31 cellular contexts compared by ENCODE assay signal in the genomic region with DNA sequence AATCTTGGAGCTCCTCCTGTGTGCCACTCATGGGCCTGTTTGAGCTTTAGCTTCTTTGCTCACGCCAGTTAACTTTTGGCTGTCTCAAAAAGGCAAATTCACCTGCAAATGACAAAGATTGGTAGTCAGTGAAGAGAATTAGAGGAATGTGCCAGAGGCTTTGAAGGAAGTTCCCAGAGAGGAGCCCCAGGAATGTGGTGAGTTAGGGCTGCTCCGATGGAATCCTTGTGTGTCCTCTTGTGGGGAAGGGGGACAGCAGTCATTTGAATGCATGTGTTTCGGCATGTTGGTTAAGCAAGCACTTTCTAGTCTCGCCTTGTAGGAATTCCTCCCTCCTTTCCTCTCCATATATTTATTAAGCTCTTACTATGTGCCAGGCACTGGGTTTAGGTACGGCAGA.
"Had no signal": no experiment of that assay in that cellular context is flagged by ENCODE, and none has a peak within 500 bp of the region (broad histone marks: within the 10 kb centered on the region; RNA-seq: fewer than 3 reads in every experiment).

No MANE protein-coding gene starts in this region.

- DNase-seq: activated B cell treated with CpG ODN at 0.5 μM for 24 hours; activated CD4-positive, alpha-beta T cell treated with anti-CD3 and anti-CD28 coated beads for 48 hours; activated CD4-positive, alpha-beta T cell treated with anti-CD3 and anti-CD28 coated beads, Interleukin-2, amount 50 U/mL, for 1 hour; activated CD4-positive, alpha-beta T cell treated with anti-CD3 and anti-CD28 coated beads, Interleukin-2, amount 50 U/mL, for 48 hours; activated CD8-positive, alpha-beta memory T cell treated with anti-CD3 and anti-CD28 coated beads for 24 hours; activated CD8-positive, alpha-beta T cell treated with anti-CD3 and anti-CD28 coated beads for 36 hours; activated effector memory CD4-positive, alpha-beta T cell treated with anti-CD3 and anti-CD28 coated beads, Interleukin-2, amount 50 U/mL, for 16 hours; activated naive CD4-positive, alpha-beta T cell treated with anti-CD3 and anti-CD28 coated beads, Interleukin-2, amount 10 ng/mL, durations not matched to agents 7 days and 5 days; activated naive CD8-positive, alpha-beta T cell treated with anti-CD3 and anti-CD28 coated beads, Interleukin-2, amount 10 ng/mL, durations not matched to agents 7 days and 5 days; activated T-cell treated with anti-CD3 and anti-CD28 coated beads, Interleukin-2, amount 50 U/mL, for 1 hour; activated T-cell treated with anti-CD3 and anti-CD28 coated beads, Interleukin-2, amount 50 U/mL, for 48 hours; brain microvascular endothelial cell; cortex of kidney; dermis blood vessel endothelial cell; effector CD4-positive, alpha-beta T cell; effector memory CD8-positive, alpha-beta T cell; erythroblast; foreskin melanocyte; T-helper 1 cell; T-helper 17 cell; T1000; WERI-Rb-1 had no signal

- H3K36me3 Mint-ChIP-seq: activated naive CD4-positive, alpha-beta T cell treated with anti-CD3 and anti-CD28 coated beads, Interleukin-2, amount 50 U/mL, for 72 hours had no signal

- H3K4me1 ChIP-seq: ascending aorta, esophagus muscularis mucosa, gastroesophageal sphincter had no signal

- H3K27ac ChIP-seq: ascending aorta, brain microvascular endothelial cell, esophagus muscularis mucosa, gastroesophageal sphincter, WERI-Rb-1 had no signal

- H3K27ac Mint-ChIP-seq: activated B cell treated with CpG ODN at 0.5 μM for 24 hours; activated CD8-positive, alpha-beta T cell treated with anti-CD3 and anti-CD28 coated beads for 36 hours; activated naive CD4-positive, alpha-beta T cell treated with anti-CD3 and anti-CD28 coated beads, Interleukin-2, amount 10 ng/mL, durations not matched to agents 7 days and 5 days; activated naive CD4-positive, alpha-beta T cell treated with anti-CD3 and anti-CD28 coated beads, Interleukin-2, amount 50 U/mL, for 72 hours; activated naive CD8-positive, alpha-beta T cell treated with anti-CD3 and anti-CD28 coated beads, Interleukin-2, amount 10 ng/mL, durations not matched to agents 7 days and 5 days; activated T-helper 1 cell treated with anti-CD3 and anti-CD28 coated beads, Interleukin-12 subunit alpha, Interleukin-12 subunit beta, Interleukin-2, Interleukin-4 antibody, amounts not matched to agents 30 ng/mL and 10 ng/mL and 1 ng/mL, durations not matched to agents 14 hours and 24 hours and 36 hours; activated T-helper 2 cell treated with anti-CD3 and anti-CD28 coated beads, Interferon-gamma antibody, Interleukin-2, Interleukin-4, amounts not matched to agents 10 μg/mL and 5 μg/mL and 100 μg/mL, durations not matched to agents 14 hours and 24 hours and 36 hours; effector memory CD8-positive, alpha-beta T cell; T-helper 17 cell; T-helper 2 cell treated with Interferon-gamma antibody and Interleukin-4, amounts not matched to agents 5 μg/mL and 100 μg/mL, for 36 hours had no signal

- H3K27me3 ChIP-seq: ascending aorta, brain microvascular endothelial cell, esophagus muscularis mucosa, gastroesophageal sphincter had no signal

- ATAC-seq: activated CD4-positive, CD25-positive, alpha-beta regulatory T cell treated with anti-CD3 and anti-CD28 coated beads, Interleukin-2, amount 50 U/mL, for 24 hours; activated CD8-positive, alpha-beta T cell treated with anti-CD3 and anti-CD28 coated beads for 36 hours; activated naive CD4-positive, alpha-beta T cell treated with anti-CD3 and anti-CD28 coated beads, Interleukin-2, amount 50 U/mL, for 72 hours; effector memory CD8-positive, alpha-beta T cell; gastroesophageal sphincter; T-helper 17 cell had no signal

- H3K27me3 Mint-ChIP-seq: activated B cell treated with CpG ODN at 0.5 μM for 24 hours; activated CD8-positive, alpha-beta T cell treated with anti-CD3 and anti-CD28 coated beads for 36 hours; activated naive CD4-positive, alpha-beta T cell treated with anti-CD3 and anti-CD28 coated beads, Interleukin-2, amount 10 ng/mL, durations not matched to agents 7 days and 5 days; activated naive CD8-positive, alpha-beta T cell treated with anti-CD3 and anti-CD28 coated beads, Interleukin-2, amount 10 ng/mL, durations not matched to agents 7 days and 5 days; central memory CD8-positive, alpha-beta T cell; effector memory CD8-positive, alpha-beta T cell; T-helper 17 cell had no signal

- H3K4me3 ChIP-seq: ascending aorta, esophagus muscularis mucosa, gastroesophageal sphincter had no signal

- H3K4me3 Mint-ChIP-seq: activated B cell treated with CpG ODN at 0.5 μM for 24 hours; activated CD8-positive, alpha-beta T cell treated with anti-CD3 and anti-CD28 coated beads for 36 hours; activated naive CD4-positive, alpha-beta T cell treated with anti-CD3 and anti-CD28 coated beads, Interleukin-2, amount 10 ng/mL, durations not matched to agents 7 days and 5 days; activated naive CD8-positive, alpha-beta T cell treated with anti-CD3 and anti-CD28 coated beads, Interleukin-2, amount 10 ng/mL, durations not matched to agents 7 days and 5 days; activated T-helper 1 cell treated with anti-CD3 and anti-CD28 coated beads, Interleukin-12 subunit alpha, Interleukin-12 subunit beta, Interleukin-2, Interleukin-4 antibody, amounts not matched to agents 30 ng/mL and 10 ng/mL and 1 ng/mL, durations not matched to agents 14 hours and 24 hours and 36 hours; central memory CD8-positive, alpha-beta T cell; effector memory CD8-positive, alpha-beta T cell; T-helper 17 cell; T-helper 2 cell treated with Interferon-gamma antibody and Interleukin-4, amounts not matched to agents 5 μg/mL and 100 μg/mL, for 36 hours had no signal

- H3K4me1 Mint-ChIP-seq: activated B cell treated with CpG ODN at 0.5 μM for 24 hours; activated naive CD4-positive, alpha-beta T cell treated with anti-CD3 and anti-CD28 coated beads, Interleukin-2, amount 10 ng/mL, durations not matched to agents 7 days and 5 days; activated naive CD8-positive, alpha-beta T cell treated with anti-CD3 and anti-CD28 coated beads, Interleukin-2, amount 10 ng/mL, durations not matched to agents 7 days and 5 days; central memory CD8-positive, alpha-beta T cell; T-helper 17 cell had no signal

- H3K9me3 ChIP-seq: ascending aorta, esophagus muscularis mucosa, gastroesophageal sphincter had no signal

- H3K9me3 Mint-ChIP-seq: activated B cell treated with CpG ODN at 0.5 μM for 24 hours; activated CD8-positive, alpha-beta T cell treated with anti-CD3 and anti-CD28 coated beads for 36 hours; activated naive CD4-positive, alpha-beta T cell treated with anti-CD3 and anti-CD28 coated beads, Interleukin-2, amount 10 ng/mL, durations not matched to agents 7 days and 5 days; activated naive CD4-positive, alpha-beta T cell treated with anti-CD3 and anti-CD28 coated beads, Interleukin-2, amount 50 U/mL, for 72 hours; activated naive CD8-positive, alpha-beta T cell treated with anti-CD3 and anti-CD28 coated beads, Interleukin-2, amount 10 ng/mL, durations not matched to agents 7 days and 5 days; activated T-helper 1 cell treated with anti-CD3 and anti-CD28 coated beads, Interleukin-12 subunit alpha, Interleukin-12 subunit beta, Interleukin-2, Interleukin-4 antibody, amounts not matched to agents 30 ng/mL and 10 ng/mL and 1 ng/mL, durations not matched to agents 14 hours and 24 hours and 36 hours; activated T-helper 2 cell treated with anti-CD3 and anti-CD28 coated beads, Interferon-gamma antibody, Interleukin-2, Interleukin-4, amounts not matched to agents 10 μg/mL and 5 μg/mL and 100 μg/mL, durations not matched to agents 14 hours and 24 hours and 36 hours; central memory CD8-positive, alpha-beta T cell; effector memory CD8-positive, alpha-beta T cell; T-helper 2 cell treated with Interferon-gamma antibody and Interleukin-4, amounts not matched to agents 5 μg/mL and 100 μg/mL, for 36 hours had no signal
